ENCODE assay signal across 19 cellular contexts in the genomic region with DNA sequence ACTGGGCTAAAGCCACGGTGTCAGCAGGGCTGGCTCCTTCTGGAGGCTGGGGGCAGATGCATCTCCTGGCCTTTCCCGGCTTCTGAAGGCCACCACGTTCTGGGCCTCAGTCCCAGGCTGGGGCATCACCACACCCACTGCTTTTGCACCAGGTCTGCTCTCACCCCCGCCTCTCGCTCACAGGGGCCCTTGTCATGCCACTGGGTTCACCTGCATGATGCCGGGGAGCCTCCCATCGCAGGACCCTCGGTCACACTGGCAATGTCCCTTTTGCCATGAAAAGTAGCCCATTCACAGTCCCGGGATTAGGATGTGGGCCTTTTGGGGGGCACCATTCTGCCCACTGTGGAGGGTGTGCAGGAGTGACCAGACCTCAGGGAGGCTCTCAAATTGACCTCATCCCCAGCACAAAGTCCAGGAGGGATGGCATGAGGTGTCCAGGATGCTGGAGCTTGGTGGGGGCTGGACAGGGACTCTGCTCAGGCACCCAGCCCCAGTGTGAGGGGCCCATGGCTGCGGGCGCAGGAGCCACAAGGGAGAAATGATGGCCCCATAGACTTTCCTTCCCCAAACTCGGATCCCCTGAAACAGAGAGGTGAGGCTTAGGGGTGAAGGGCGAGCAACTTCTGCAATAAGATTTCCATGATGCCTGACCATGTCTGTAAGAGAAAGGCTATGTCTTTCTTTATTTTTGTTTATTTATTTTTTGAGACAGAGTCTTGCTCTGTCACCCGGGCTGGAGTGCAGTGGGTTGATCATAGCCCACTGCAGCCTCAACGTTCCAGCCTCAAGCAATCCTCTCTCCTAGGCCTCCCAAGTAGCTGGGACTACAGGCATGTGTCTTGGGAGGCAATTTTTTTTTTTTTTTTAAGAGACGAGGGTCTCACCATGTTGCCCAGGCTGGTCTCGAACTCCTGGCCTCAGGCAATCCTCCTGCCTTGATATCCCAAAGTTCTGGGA.
DNase-seq lines count a peak whose midpoint lies in the region; TF ChIP-seq lines count a peak whose summit lies in the region.
"Had no signal": no experiment of that assay in that cellular context is flagged by ENCODE, and none has a peak within 500 bp of the region (broad histone marks: within the 10 kb centered on the region; RNA-seq: fewer than 3 reads in every experiment).

No MANE protein-coding gene starts in this region.

- H3K36me3 Mint-ChIP-seq in activated naive CD4-positive, alpha-beta T cell treated with anti-CD3 and anti-CD28 coated beads for 36 hours (ENCODE audit: low read depth): no peaks in the 10 kb centered on the region
- H3K36me3 Mint-ChIP-seq: activated naive CD4-positive, alpha-beta T cell treated with anti-CD3 and anti-CD28 coated beads, Interleukin-2, amount 50 U/mL, for 72 hours; naive thymus-derived CD4-positive, alpha-beta T cell had no signal

- peaks cover 3% of the 10 kb centered on the region for H3K27me3 Mint-ChIP-seq in activated naive CD4-positive, alpha-beta T cell treated with anti-CD3 and anti-CD28 coated beads for 36 hours (ENCODE audit: low read depth)
- H3K27me3 Mint-ChIP-seq: dendritic cell treated with granulocyte-macrophage colony-stimulating factor and Interleukin-4, amounts not matched to agents 40 ng/mL and 50 ng/mL, for 4 days had no signal

- no peak overlapping the region for H3K27ac Mint-ChIP-seq in activated naive CD4-positive, alpha-beta T cell treated with anti-CD3 and anti-CD28 coated beads for 36 hours
- H3K27ac Mint-ChIP-seq: activated naive CD4-positive, alpha-beta T cell treated with anti-CD3 and anti-CD28 coated beads, Interleukin-2, amount 50 U/mL, for 72 hours; dendritic cell treated with granulocyte-macrophage colony-stimulating factor and Interleukin-4, amounts not matched to agents 40 ng/mL and 50 ng/mL, for 4 days had no signal

- H3K27me3 ChIP-seq in spleen (replicated peaks in 1 of 7): peaks cover 0 to 24% (median 0%) of the 10 kb centered on the region in 7 donors
- H3K27me3 ChIP-seq: gastrocnemius medialis, MG63 had no signal

- H3K36me3 ChIP-seq in spleen: no peaks in the 10 kb centered on the region
- H3K36me3 ChIP-seq: gastrocnemius medialis, MG63 had no signal

- WGBS in spleen, 5 donors: 65 to 76% (median 67%) methylated on average over 16 to 17 of the region's 17 CpGs

- H3K9me3 Mint-ChIP-seq in activated naive CD4-positive, alpha-beta T cell treated with anti-CD3 and anti-CD28 coated beads for 36 hours: no peaks in the 10 kb centered on the region
- H3K9me3 Mint-ChIP-seq: activated naive CD4-positive, alpha-beta T cell treated with anti-CD3 and anti-CD28 coated beads, Interleukin-2, amount 50 U/mL, for 72 hours; dendritic cell treated with granulocyte-macrophage colony-stimulating factor and Interleukin-4, amounts not matched to agents 40 ng/mL and 50 ng/mL, for 4 days; naive thymus-derived CD4-positive, alpha-beta T cell had no signal

- H3K4me1 ChIP-seq in spleen: peaks cover 0 to 5% (median 3%) of the 10 kb centered on the region in 6 donors
- H3K4me1 ChIP-seq: gastrocnemius medialis had no signal

- H3K4me1 Mint-ChIP-seq in activated naive CD4-positive, alpha-beta T cell treated with anti-CD3 and anti-CD28 coated beads for 36 hours (ENCODE audit: low read depth): peaks cover 7% of the 10 kb centered on the region

- H3K4me3 Mint-ChIP-seq in activated naive CD4-positive, alpha-beta T cell treated with anti-CD3 and anti-CD28 coated beads for 36 hours: no peak overlapping the region
- H3K4me3 Mint-ChIP-seq: dendritic cell treated with granulocyte-macrophage colony-stimulating factor and Interleukin-4, amounts not matched to agents 40 ng/mL and 50 ng/mL, for 4 days; naive thymus-derived CD4-positive, alpha-beta T cell had no signal

- no peak overlapping the region for H3K4me3 ChIP-seq in spleen
- H3K4me3 ChIP-seq: gastrocnemius medialis, lung, MG63 had no signal

- intact Hi-C loops in activated naive CD4-positive, alpha-beta T cell treated with anti-CD3 and anti-CD28 coated beads for 36 hours (cut with micrococcal nuclease): loop anchor here (1.0 kb wide), 1 partner anchor 1912 kb away; no protein-coding TSS in a partner anchor
- intact Hi-C loops in spleen (cut with DNase I; ENCODE audit: low total_unique reads): no loop called here

- no peak for TF ChIP-seq POLR2A in spleen (IDR thresholded peaks at IDR 0.05)

- H3K9me3 ChIP-seq in spleen: peaks cover 0 to 4% (median 0%) of the 10 kb centered on the region in 8 donors
- H3K9me3 ChIP-seq: gastrocnemius medialis had no signal

- CTCF ChIA-PET in activated naive CD4-positive, alpha-beta T cell treated with anti-CD3 and anti-CD28 coated beads for 36 hours (lab: Charles Lee): interaction anchor here (0.6 kb wide), 1 partner anchor 1874 kb away, joined by 5 read pairs; no protein-coding TSS in a partner anchor

- H3K27ac ChIP-seq in spleen: no peak overlapping the region
- H3K27ac ChIP-seq: gastrocnemius medialis, VCaP had no signal

- peak; percentile 13 for DNase-seq in activated naive CD4-positive, alpha-beta T cell treated with anti-CD3 and anti-CD28 coated beads, Interleukin-2, amount 50 U/mL, for 16 hours
- DNase-seq in activated naive CD4-positive, alpha-beta T cell treated with anti-CD3 and anti-CD28 coated beads for 36 hours: no peak
- DNase-seq in GM19238 (ENCODE audit: insufficient read length, low spot score) (peak; percentile 14), ecto neural progenitor cell (ENCODE audit: low spot score) (peak; percentile 45), spleen (peak; percentile 83), RKO (ENCODE audit: low spot score) (no peak), epidermal melanocyte (ENCODE audit: insufficient read length, low spot score) (no peak), HCEC 1CT (no peak)
- DNase-seq: NCI-H1694; NCI-H446; SHP77; stimulated activated naive CD4-positive, alpha-beta T cell treated with Interleukin-2 at 50 U/mL for 16 hours had no signal

- no peak for TF ChIP-seq CTCF in spleen (IDR thresholded peaks at IDR 0.05 in 8 of 11, conservative IDR thresholded peaks at IDR 0.05 in 3 of 11)

Comparison
In these comparisons a context has a peak if more than half of its experiments do, and no peak if none do; other contexts are left out.
1. DNase-seq: peak in activated naive CD4-positive, alpha-beta T cell treated with anti-CD3 and anti-CD28 coated beads, Interleukin-2, amount 50 U/mL, for 16 hours (single experiment), GM19238 (single experiment), ecto neural progenitor cell (single experiment) and spleen (single experiment); none in activated naive CD4-positive, alpha-beta T cell treated with anti-CD3 and anti-CD28 coated beads for 36 hours (single experiment), RKO (single experiment), epidermal melanocyte (single experiment) and HCEC 1CT (single experiment).